1 cellular context compared by ENCODE assay signal in the genomic region with DNA sequence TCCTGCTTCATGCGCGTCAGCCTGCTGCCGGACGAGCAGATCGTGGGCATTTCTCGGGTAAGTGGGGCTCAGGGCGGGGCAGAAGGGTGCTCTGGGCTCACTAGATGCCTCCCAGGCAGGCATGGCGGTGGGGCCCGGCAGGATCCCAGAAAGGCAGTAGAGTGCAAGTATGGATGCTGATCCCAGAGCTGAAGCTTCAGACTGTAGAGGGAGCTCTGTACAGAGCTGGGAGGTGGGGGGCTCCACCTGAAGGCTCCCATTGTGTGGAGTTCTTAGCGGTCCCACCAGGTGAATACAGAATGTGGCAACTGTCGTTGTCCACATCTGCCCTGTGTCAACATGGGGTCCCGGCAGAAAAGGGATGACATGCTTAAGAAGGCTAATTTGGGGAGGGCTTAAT.
TF ChIP-seq lines count a peak whose summit lies in the region.

No MANE protein-coding gene starts in this region.

TF ChIP-seq in HepG2, 621 proteins besides CTCF, POLR2A, EP300 and RAD21:
- TF ChIP-seq, protein P1, sequence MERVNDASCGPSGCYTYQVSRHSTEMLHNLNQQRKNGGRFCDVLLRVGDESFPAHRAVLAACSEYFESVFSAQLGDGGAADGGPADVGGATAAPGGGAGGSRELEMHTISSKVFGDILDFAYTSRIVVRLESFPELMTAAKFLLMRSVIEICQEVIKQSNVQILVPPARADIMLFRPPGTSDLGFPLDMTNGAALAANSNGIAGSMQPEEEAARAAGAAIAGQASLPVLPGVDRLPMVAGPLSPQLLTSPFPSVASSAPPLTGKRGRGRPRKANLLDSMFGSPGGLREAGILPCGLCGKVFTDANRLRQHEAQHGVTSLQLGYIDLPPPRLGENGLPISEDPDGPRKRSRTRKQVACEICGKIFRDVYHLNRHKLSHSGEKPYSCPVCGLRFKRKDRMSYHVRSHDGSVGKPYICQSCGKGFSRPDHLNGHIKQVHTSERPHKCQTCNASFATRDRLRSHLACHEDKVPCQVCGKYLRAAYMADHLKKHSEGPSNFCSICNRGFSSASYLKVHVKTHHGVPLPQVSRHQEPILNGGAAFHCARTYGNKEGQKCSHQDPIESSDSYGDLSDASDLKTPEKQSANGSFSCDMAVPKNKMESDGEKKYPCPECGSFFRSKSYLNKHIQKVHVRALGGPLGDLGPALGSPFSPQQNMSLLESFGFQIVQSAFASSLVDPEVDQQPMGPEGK (CRISPR knock-in tag; IDR thresholded peaks at IDR 0.05) = peak; percentile 33; the same call in 1 of the 2 replicates
- TF ChIP-seq, protein P2, sequence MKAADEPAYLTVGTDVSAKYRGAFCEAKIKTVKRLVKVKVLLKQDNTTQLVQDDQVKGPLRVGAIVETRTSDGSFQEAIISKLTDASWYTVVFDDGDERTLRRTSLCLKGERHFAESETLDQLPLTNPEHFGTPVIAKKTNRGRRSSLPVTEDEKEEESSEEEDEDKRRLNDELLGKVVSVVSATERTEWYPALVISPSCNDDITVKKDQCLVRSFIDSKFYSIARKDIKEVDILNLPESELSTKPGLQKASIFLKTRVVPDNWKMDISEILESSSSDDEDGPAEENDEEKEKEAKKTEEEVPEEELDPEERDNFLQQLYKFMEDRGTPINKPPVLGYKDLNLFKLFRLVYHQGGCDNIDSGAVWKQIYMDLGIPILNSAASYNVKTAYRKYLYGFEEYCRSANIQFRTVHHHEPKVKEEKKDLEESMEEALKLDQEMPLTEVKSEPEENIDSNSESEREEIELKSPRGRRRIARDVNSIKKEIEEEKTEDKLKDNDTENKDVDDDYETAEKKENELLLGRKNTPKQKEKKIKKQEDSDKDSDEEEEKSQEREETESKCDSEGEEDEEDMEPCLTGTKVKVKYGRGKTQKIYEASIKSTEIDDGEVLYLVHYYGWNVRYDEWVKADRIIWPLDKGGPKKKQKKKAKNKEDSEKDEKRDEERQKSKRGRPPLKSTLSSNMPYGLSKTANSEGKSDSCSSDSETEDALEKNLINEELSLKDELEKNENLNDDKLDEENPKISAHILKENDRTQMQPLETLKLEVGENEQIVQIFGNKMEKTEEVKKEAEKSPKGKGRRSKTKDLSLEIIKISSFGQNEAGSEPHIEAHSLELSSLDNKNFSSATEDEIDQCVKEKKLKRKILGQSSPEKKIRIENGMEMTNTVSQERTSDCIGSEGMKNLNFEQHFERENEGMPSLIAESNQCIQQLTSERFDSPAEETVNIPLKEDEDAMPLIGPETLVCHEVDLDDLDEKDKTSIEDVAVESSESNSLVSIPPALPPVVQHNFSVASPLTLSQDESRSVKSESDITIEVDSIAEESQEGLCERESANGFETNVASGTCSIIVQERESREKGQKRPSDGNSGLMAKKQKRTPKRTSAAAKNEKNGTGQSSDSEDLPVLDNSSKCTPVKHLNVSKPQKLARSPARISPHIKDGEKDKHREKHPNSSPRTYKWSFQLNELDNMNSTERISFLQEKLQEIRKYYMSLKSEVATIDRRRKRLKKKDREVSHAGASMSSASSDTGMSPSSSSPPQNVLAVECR (CRISPR knock-in tag; IDR thresholded peaks at IDR 0.05; ENCODE audit: borderline replicate concordance) = no peak
- TF ChIP-seq TEAD3 (CRISPR knock-in tag; optimal IDR thresholded peaks at IDR 0.05; ENCODE audit: borderline replicate concordance) = no peak
- no peak for TF ChIP-seq GATAD2A (CRISPR knock-in tag; IDR thresholded peaks at IDR 0.05)
- TF ChIP-seq ZBTB38 (CRISPR knock-in tag; IDR thresholded peaks at IDR 0.05) = no peak
- TF ChIP-seq, protein P3, sequence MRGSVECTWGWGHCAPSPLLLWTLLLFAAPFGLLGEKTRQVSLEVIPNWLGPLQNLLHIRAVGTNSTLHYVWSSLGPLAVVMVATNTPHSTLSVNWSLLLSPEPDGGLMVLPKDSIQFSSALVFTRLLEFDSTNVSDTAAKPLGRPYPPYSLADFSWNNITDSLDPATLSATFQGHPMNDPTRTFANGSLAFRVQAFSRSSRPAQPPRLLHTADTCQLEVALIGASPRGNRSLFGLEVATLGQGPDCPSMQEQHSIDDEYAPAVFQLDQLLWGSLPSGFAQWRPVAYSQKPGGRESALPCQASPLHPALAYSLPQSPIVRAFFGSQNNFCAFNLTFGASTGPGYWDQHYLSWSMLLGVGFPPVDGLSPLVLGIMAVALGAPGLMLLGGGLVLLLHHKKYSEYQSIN (CRISPR knock-in tag; IDR thresholded peaks at IDR 0.05; ENCODE audit: borderline replicate concordance) = no peak
- TF ChIP-seq YEATS4 (CRISPR knock-in tag; IDR thresholded peaks at IDR 0.05; ENCODE audit: borderline replicate concordance) = no peak
- TF ChIP-seq, protein P4, sequence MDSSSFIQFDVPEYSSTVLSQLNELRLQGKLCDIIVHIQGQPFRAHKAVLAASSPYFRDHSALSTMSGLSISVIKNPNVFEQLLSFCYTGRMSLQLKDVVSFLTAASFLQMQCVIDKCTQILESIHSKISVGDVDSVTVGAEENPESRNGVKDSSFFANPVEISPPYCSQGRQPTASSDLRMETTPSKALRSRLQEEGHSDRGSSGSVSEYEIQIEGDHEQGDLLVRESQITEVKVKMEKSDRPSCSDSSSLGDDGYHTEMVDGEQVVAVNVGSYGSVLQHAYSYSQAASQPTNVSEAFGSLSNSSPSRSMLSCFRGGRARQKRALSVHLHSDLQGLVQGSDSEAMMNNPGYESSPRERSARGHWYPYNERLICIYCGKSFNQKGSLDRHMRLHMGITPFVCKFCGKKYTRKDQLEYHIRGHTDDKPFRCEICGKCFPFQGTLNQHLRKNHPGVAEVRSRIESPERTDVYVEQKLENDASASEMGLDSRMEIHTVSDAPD (CRISPR knock-in tag; IDR thresholded peaks at IDR 0.05) = no peak
